ENCODE assay signal across 17 cellular contexts in the genomic region with DNA sequence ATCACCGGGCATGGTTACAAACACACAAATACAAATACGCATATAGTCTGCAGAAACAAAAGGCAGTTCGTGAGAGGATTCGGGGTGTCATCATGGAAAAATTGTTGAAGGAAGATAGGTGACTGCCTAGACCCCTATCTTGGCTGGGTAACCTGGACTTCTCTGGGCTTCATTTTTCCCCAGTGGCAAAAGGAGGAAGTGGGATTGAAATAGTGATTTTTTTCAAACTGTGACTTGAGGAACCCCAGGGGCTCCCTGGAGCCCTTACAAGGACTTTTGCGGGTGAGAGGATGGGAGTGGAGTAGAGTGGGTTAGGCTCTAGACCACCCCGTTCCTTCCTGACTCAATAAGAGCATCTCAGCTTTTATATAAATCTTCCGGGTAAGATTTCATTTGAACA. TPM values are rescaled to one million over a fixed set of nuclear protein-coding genes. Genes with fewer than 3 reads are reported as not detected.
DNase-seq lines count a peak whose midpoint lies in the region; ATAC-seq and TF ChIP-seq lines count a peak whose summit lies in the region.
"Had no signal": no experiment of that assay in that cellular context is flagged by ENCODE, and none has a peak within 500 bp of the region (broad histone marks: within the 10 kb centered on the region; RNA-seq: fewer than 3 reads in every experiment).

No MANE protein-coding gene starts in this region.

- no peak overlapping the region for H3K9ac ChIP-seq in BLaER1 treated with 17β-estradiol and CSF1 and Interleukin-3, amounts not matched to agents 10 nM and 100 nM

- H4K20me1 ChIP-seq in BLaER1 treated with 17β-estradiol and CSF1 and Interleukin-3, amounts not matched to agents 10 nM and 100 nM, result no peaks in the 10 kb centered on the region

- peaks cover 7 to 21% (median 12%) of the 10 kb centered on the region in 10 experiments; a peak in 17 of 20 replicates for H3K4me1 ChIP-seq in BLaER1 treated with 17β-estradiol and CSF1 and Interleukin-3, amounts not matched to agents 10 nM and 100 nM

- H3K27ac Mint-ChIP-seq in HFFc6 (no peak overlapping the region), memory B cell (peak overlapping the region; percentile 55)
- H3K27ac Mint-ChIP-seq: CD8-positive, alpha-beta T cell had no signal

- no peak for ATAC-seq in memory B cell (ENCODE audit: low read depth)
- no peak for ATAC-seq in Right ventricle myocardium inferior
- ATAC-seq: CD8-positive, alpha-beta T cell had no signal

- H3K9me3 Mint-ChIP-seq in HFFc6 (no peaks in the 10 kb centered on the region), memory B cell (no peaks in the 10 kb centered on the region)
- H3K9me3 Mint-ChIP-seq: CD8-positive, alpha-beta T cell had no signal

- H3K36me3 Mint-ChIP-seq in HFFc6 (ENCODE audit: low read depth), result no peaks in the 10 kb centered on the region
- H3K36me3 Mint-ChIP-seq in memory B cell, result no peaks in the 10 kb centered on the region
- H3K36me3 Mint-ChIP-seq: CD8-positive, alpha-beta T cell had no signal

- H3K4me3 ChIP-seq in BLaER1 treated with 17β-estradiol and CSF1 and Interleukin-3, amounts not matched to agents 10 nM and 100 nM, result no peak overlapping the region

- DNase-seq in HFFc6 (no peak), memory B cell (ENCODE audit: low spot score in 2 of 2) (no peak), Right ventricle myocardium inferior (ENCODE audit: missing footprints) (no peak), inferior parietal cortex (ENCODE audit: extremely low spot score) (no peak), HCEC 1CT (no peak)
- DNase-seq: CD8-positive, alpha-beta T cell; DMS79 treated with DMSO at 0.1 percent for 48 hours; KG1; NCI-H1092 treated with DMSO at 0.1 percent for 48 hours; NCI-H1694; NCI-H226; NCI-H526; RPMI8226 had no signal

- H3K4me3 Mint-ChIP-seq in HFFc6, result no peak overlapping the region
- H3K4me3 Mint-ChIP-seq in memory B cell, result no peak overlapping the region
- H3K4me3 Mint-ChIP-seq: CD8-positive, alpha-beta T cell had no signal

- H3K36me3 ChIP-seq in BLaER1 treated with 17β-estradiol and CSF1 and Interleukin-3, amounts not matched to agents 10 nM and 100 nM, result no peaks in the 10 kb centered on the region

- H3K4me2 ChIP-seq in BLaER1 treated with 17β-estradiol and CSF1 and Interleukin-3, amounts not matched to agents 10 nM and 100 nM, result peak overlapping the region; percentile 4 to 48 (median 25); a peak in 13 of 22 replicates

- H3K27ac ChIP-seq in BLaER1 treated with 17β-estradiol and CSF1 and Interleukin-3, amounts not matched to agents 10 nM and 100 nM, result no peak overlapping the region; a peak in 1 of 22 replicates
- peak overlapping the region; percentile 73 for H3K27ac ChIP-seq in VCaP

- TF ChIP-seq CTCF in HFFc6 (IDR thresholded peaks at IDR 0.05) (peak; percentile 22; the same call in 1 of the 2 replicates), VCaP (conservative IDR thresholded peaks at IDR 0.05) (no peak; the same call in 1 of the 2 replicates)

- H3K9me3 ChIP-seq in BLaER1 treated with 17β-estradiol and CSF1 and Interleukin-3, amounts not matched to agents 10 nM and 100 nM (replicated peaks in 1 of 11), result no peaks in the 10 kb centered on the region

- H3K4me1 Mint-ChIP-seq in HFFc6 (ENCODE audit: low read depth) (no peaks in the 10 kb centered on the region), memory B cell (no peaks in the 10 kb centered on the region)

- H3K27me3 Mint-ChIP-seq in HFFc6 (ENCODE audit: insufficient read depth) (peaks cover 6% of the 10 kb centered on the region), memory B cell (no peaks in the 10 kb centered on the region)

- H3K27me3 ChIP-seq in BLaER1 treated with 17β-estradiol and CSF1 and Interleukin-3, amounts not matched to agents 10 nM and 100 nM, result no peaks in the 10 kb centered on the region

- intact Hi-C loops in Right ventricle myocardium inferior (cut with DNase I), result loop anchor here (5.0 kb wide), 1 partner anchor 383 kb away; no protein-coding TSS in a partner anchor

RNA-seq across cellular contexts. Expression of a gene that starts 1.0 kb away (rescaled TPM):
- total RNA-seq in HFFc6 (2021; fragmentation: NEBNext Ultra II Directional; extraction: Animal tissue kit (Norgen Biotek cat#: 25700)), result not detected
- total RNA-seq in Right ventricle myocardium inferior, result not detected
- total RNA-seq: A673; CD8-positive, alpha-beta T cell; G401 had no signal
